In the genomic region with DNA sequence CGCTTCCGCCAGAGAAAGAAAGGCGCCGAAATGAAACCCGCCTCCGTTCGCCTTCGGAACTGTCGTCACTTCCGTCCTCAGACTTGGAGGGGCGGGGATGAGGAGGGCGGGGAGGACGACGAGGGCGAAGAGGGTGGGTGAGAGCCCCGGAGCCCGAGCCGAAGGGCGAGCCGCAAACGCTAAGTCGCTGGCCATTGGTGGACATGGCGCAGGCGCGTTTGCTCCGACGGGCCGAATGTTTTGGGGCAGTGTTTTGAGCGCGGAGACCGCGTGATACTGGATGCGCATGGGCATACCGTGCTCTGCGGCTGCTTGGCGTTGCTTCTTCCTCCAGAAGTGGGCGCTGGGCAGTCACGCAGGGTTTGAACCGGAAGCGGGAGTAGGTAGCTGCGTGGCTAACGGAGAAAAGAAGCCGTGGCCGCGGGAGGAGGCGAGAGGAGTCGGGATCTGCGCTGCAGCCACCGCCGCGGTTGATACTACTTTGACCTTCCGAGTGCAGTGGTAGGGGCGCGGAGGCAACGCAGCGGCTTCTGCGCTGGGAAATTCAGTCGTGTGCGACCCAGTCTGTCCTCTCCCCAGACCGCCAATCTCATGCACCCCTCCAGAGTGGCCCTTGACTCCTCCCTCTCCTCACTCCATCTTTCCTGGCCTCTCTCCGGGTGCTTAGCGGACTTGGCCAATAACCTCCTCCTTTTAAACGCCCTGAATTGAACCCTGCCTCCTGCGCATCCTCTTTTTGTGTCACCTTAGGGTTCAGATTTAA, we compare ENCODE assay signal across 8 cellular contexts. TPM values are rescaled to one million over a fixed set of nuclear protein-coding genes. Genes with fewer than 3 reads are reported as not detected.
A peak's percentile ranks its signal among the peaks of the same experiment; 100 is the strongest.
DNase-seq lines count a peak whose midpoint lies in the region; ATAC-seq and TF ChIP-seq lines count a peak whose summit lies in the region.

A gene with protein sequence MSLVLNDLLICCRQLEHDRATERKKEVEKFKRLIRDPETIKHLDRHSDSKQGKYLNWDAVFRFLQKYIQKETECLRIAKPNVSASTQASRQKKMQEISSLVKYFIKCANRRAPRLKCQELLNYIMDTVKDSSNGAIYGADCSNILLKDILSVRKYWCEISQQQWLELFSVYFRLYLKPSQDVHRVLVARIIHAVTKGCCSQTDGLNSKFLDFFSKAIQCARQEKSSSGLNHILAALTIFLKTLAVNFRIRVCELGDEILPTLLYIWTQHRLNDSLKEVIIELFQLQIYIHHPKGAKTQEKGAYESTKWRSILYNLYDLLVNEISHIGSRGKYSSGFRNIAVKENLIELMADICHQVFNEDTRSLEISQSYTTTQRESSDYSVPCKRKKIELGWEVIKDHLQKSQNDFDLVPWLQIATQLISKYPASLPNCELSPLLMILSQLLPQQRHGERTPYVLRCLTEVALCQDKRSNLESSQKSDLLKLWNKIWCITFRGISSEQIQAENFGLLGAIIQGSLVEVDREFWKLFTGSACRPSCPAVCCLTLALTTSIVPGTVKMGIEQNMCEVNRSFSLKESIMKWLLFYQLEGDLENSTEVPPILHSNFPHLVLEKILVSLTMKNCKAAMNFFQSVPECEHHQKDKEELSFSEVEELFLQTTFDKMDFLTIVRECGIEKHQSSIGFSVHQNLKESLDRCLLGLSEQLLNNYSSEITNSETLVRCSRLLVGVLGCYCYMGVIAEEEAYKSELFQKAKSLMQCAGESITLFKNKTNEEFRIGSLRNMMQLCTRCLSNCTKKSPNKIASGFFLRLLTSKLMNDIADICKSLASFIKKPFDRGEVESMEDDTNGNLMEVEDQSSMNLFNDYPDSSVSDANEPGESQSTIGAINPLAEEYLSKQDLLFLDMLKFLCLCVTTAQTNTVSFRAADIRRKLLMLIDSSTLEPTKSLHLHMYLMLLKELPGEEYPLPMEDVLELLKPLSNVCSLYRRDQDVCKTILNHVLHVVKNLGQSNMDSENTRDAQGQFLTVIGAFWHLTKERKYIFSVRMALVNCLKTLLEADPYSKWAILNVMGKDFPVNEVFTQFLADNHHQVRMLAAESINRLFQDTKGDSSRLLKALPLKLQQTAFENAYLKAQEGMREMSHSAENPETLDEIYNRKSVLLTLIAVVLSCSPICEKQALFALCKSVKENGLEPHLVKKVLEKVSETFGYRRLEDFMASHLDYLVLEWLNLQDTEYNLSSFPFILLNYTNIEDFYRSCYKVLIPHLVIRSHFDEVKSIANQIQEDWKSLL (N-terminal part only) (plus strand): TSS at position 382 of the 763 bp plus-strand sequence. CDS start 4,558 bp downstream, outside the sequence.

- peaks cover 3 to 28% (median 14%) of the 10 kb centered on the region in 4 donors for H3K4me1 ChIP-seq in liver (ENCODE audit: control insufficient read depth in 4 of 4, insufficient read depth in 4 of 4, low read length in 3 of 4)

- H3K36me3 ChIP-seq in liver (ENCODE audit: control insufficient read depth in 4 of 4, insufficient read depth in 3 of 4, low read depth in 1 of 4, low read length in 3 of 4) = no peaks in the 10 kb centered on the region

- TF ChIP-seq CTCF in CD14-positive monocyte (IDR thresholded peaks at IDR 0.05) (peak; percentile 76), liver (IDR thresholded peaks at IDR 0.05; ENCODE audit: low read depth, low read length, missing input control) (peak; percentile 60)

- H3K4me3 ChIP-seq in liver (ENCODE audit: low read depth in 1 of 3, low read length in 3 of 3) = peak within 1 kb of the TSS; percentile 67 to 100 (median 98)

- peaks cover 14 to 19% of the 10 kb centered on the region in 2 donors for H3K36me3 Mint-ChIP-seq in CD14-positive monocyte

- WGBS in liver = under 1% methylated on average over 64 of the region's 64 CpGs

- TF ChIP-seq RAD21 in liver (IDR thresholded peaks at IDR 0.05) = peak; percentile 63 to 67

- no peak within 1 kb of the TSS for H3K27ac Mint-ChIP-seq in CD14-positive monocyte

- intact Hi-C loops in CD14-positive monocyte (cut with micrococcal nuclease) = loop anchor here (5.0 to 10.0 kb wide), 3 partner anchors 98 to 272 kb away; a partner anchor contains a TSS

- H3K4me1 Mint-ChIP-seq in CD14-positive monocyte = peaks cover 43% of the 10 kb centered on the region

- no peaks in the 10 kb centered on the region for H3K9me3 Mint-ChIP-seq in CD14-positive monocyte

- peak within 1 kb of the TSS in 1 of 2 donors; percentile 98 for H3K4me3 Mint-ChIP-seq in CD14-positive monocyte

- H3K27me3 Mint-ChIP-seq in CD14-positive monocyte (ENCODE audit: low read depth in 3 of 3) = peaks cover 0 to 3% (median 0%) of the 10 kb centered on the region in 3 donors

- H3K9me3 ChIP-seq in liver (ENCODE audit: control insufficient read depth in 4 of 4, low read length in 3 of 4) = no peaks in the 10 kb centered on the region

- H3K27ac ChIP-seq in liver (ENCODE audit: low read depth in 1 of 2, low read length in 2 of 2) = peak within 1 kb of the TSS; percentile 95 to 96

- peak; percentile 69 for ATAC-seq in GM19351 (IDR thresholded peaks at IDR 0.05; ENCODE audit: unreplicated experiment)
- ATAC-seq in HG03521 (IDR thresholded peaks at IDR 0.05; ENCODE audit: unreplicated experiment) = peak; percentile 81

- H3K27me3 ChIP-seq in liver (ENCODE audit: control insufficient read depth in 4 of 4, insufficient read depth in 4 of 4, low read length in 3 of 4) = no peaks in the 10 kb centered on the region

- peak within 1 kb of the TSS; percentile 97 for H3K9ac ChIP-seq in liver (ENCODE audit: low read depth in 1 of 2, low read length in 2 of 2)

- DNase-seq in CD14-positive monocyte (ENCODE audit: low spot score) (peak; percentile 99), NCI-H69 (lab: John Stamatoyannopoulos, UW) (peak; percentile 100), dermis microvascular lymphatic vessel endothelial cell (ENCODE audit: low read depth in 2 of 2) (peak; percentile 97 to 99)
- peak; percentile 98 for DNase-seq in activated CD4-positive, alpha-beta T cell treated with anti-CD3 and anti-CD28 coated beads, Interleukin-2, amount 50 U/mL, for 1 hour
- peak; percentile 99 for DNase-seq in stimulated activated CD4-positive, alpha-beta T cell treated with anti-CD3 and anti-CD28 coated beads, Interleukin-4, amount 100 ng/mL, for 24 hours

TF ChIP-seq in liver, 16 proteins besides CTCF, POLR2A, EP300 and RAD21 (continues in another document):
- TF ChIP-seq FOXA1 (IDR thresholded peaks at IDR 0.05) (no peak), HNF4G (IDR thresholded peaks at IDR 0.05) (no peak), FOXA2 (IDR thresholded peaks at IDR 0.05) (no peak), YY1 (IDR thresholded peaks at IDR 0.05) (peak; percentile 84), NR2F2 (IDR thresholded peaks at IDR 0.05) (peak; percentile 42), EGR1 (IDR thresholded peaks at IDR 0.05; ENCODE audit: low read depth in 2 of 2) (peak in 1 of 2 donors; percentile 53), TAF1 (conservative IDR thresholded peaks at IDR 0.05) (peak; percentile 47), GABPA (IDR thresholded peaks at IDR 0.05 in 1 of 2, conservative IDR thresholded peaks at IDR 0.05 in 1 of 2) (peak; percentile 85 to 95), RXRA (IDR thresholded peaks at IDR 0.05) (peak; percentile 59 to 61), SP1 (IDR thresholded peaks at IDR 0.05) (peak; percentile 68), HNF4A (conservative IDR thresholded peaks at IDR 0.05) (peak; percentile 12 to 30)
- TF ChIP-seq, protein P1, sequence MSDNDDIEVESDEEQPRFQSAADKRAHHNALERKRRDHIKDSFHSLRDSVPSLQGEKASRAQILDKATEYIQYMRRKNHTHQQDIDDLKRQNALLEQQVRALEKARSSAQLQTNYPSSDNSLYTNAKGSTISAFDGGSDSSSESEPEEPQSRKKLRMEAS (IDR thresholded peaks at IDR 0.05) = peak; percentile 89
- TF ChIP-seq, protein P2, sequence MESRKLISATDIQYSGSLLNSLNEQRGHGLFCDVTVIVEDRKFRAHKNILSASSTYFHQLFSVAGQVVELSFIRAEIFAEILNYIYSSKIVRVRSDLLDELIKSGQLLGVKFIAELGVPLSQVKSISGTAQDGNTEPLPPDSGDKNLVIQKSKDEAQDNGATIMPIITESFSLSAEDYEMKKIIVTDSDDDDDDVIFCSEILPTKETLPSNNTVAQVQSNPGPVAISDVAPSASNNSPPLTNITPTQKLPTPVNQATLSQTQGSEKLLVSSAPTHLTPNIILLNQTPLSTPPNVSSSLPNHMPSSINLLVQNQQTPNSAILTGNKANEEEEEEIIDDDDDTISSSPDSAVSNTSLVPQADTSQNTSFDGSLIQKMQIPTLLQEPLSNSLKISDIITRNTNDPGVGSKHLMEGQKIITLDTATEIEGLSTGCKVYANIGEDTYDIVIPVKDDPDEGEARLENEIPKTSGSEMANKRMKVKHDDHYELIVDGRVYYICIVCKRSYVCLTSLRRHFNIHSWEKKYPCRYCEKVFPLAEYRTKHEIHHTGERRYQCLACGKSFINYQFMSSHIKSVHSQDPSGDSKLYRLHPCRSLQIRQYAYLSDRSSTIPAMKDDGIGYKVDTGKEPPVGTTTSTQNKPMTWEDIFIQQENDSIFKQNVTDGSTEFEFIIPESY (IDR thresholded peaks at IDR 0.05) = peak; percentile 85
- TF ChIP-seq, protein P3, sequence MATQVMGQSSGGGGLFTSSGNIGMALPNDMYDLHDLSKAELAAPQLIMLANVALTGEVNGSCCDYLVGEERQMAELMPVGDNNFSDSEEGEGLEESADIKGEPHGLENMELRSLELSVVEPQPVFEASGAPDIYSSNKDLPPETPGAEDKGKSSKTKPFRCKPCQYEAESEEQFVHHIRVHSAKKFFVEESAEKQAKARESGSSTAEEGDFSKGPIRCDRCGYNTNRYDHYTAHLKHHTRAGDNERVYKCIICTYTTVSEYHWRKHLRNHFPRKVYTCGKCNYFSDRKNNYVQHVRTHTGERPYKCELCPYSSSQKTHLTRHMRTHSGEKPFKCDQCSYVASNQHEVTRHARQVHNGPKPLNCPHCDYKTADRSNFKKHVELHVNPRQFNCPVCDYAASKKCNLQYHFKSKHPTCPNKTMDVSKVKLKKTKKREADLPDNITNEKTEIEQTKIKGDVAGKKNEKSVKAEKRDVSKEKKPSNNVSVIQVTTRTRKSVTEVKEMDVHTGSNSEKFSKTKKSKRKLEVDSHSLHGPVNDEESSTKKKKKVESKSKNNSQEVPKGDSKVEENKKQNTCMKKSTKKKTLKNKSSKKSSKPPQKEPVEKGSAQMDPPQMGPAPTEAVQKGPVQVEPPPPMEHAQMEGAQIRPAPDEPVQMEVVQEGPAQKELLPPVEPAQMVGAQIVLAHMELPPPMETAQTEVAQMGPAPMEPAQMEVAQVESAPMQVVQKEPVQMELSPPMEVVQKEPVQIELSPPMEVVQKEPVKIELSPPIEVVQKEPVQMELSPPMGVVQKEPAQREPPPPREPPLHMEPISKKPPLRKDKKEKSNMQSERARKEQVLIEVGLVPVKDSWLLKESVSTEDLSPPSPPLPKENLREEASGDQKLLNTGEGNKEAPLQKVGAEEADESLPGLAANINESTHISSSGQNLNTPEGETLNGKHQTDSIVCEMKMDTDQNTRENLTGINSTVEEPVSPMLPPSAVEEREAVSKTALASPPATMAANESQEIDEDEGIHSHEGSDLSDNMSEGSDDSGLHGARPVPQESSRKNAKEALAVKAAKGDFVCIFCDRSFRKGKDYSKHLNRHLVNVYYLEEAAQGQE (IDR thresholded peaks at IDR 0.05) = peak; percentile 14

RNA-seq across cellular contexts. Expression of the gene that starts here (rescaled TPM):
- polyA plus RNA-seq in CD14-positive monocyte (10 to 100 TPM; 13.2 to 21.4 TPM), liver (10 to 100 TPM in 1 of 2 donors, 1 to 10 TPM in 1; 9.9 to 10.4 TPM)
- total RNA-seq in dermis microvascular lymphatic vessel endothelial cell (51.6 and 69.7 TPM in 2 replicates), liver (10 to 100 TPM; 31.3 to 65.7 TPM)

Comparison
In these comparisons a context has a peak if more than half of its experiments do, and no peak if none do; other contexts are left out.
1. Peak in every context shown above with its lines: DNase-seq, ATAC-seq, H3K4me3 ChIP-seq and H3K27ac ChIP-seq.